ENCODE assay signal across 8 cellular contexts in the genomic region with DNA sequence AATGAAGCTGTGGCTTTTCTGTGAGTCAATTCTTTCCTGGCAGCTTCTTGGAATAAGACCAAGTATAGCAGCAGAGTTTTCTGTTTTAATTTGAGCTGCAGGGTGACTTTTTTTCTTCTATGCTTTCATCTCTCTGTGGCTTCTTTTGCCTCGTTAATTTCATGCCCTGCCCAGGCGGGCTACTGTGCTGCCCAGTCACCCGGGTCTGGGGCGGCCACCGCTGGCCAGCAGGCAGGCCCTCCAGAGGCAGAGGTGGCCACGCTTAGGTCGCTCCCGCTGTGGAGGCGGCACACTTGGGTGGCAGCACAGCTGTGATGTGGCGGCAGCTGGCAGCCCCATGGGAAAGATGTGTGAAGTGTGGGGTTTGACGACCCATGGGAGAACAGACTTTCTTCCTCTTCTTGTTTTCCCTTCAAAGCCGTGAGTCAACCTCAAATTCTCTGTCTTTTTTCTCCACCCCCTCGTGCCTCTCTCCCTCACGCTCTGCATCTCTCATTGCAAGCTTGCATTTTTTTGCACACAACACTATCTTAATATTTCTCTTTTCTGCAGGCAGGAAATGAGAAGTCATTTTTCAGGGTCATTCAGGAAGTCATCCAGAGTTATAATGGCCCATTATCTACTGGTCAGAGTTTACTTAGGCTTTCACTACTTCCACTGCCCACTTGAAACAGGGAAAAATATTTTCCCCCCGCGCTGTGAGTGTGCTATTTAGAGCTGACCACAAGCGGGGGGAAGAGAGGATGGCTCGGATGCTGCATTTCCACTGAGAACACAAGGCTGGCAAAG.
A peak's percentile ranks its signal among the peaks of the same experiment; 100 is the strongest.
DNase-seq lines count a peak whose midpoint lies in the region; ATAC-seq and TF ChIP-seq lines count a peak whose summit lies in the region.

No MANE protein-coding gene starts in this region.

- H3K27ac ChIP-seq in A673 (ENCODE audit: low read depth, low read length, poor library complexity, severe bottlenecking): peak overlapping the region; percentile 25
- H3K27ac ChIP-seq in esophagus (ENCODE audit: low read depth in 2 of 2, low read length in 1 of 2): peak overlapping the region; percentile 85 to 94

- H3K9me3 ChIP-seq in A673 (ENCODE audit: low read depth, low read length, poor library complexity, severe bottlenecking) (no peaks in the 10 kb centered on the region), esophagus (ENCODE audit: control insufficient read depth in 2 of 2, insufficient read depth in 1 of 2, low read depth in 1 of 2, low read length in 1 of 2) (no peaks in the 10 kb centered on the region)

- intact Hi-C loops in A673 (cut with micrococcal nuclease; ENCODE audit: unreplicated experiment): no loop called here

- no peak for TF ChIP-seq CTCF in A673 (conservative IDR thresholded peaks at IDR 0.05; ENCODE audit: low read depth, low read length)

- 15 to 16% methylated on average over 18 of the region's 18 CpGs for WGBS in esophagus, 2 donors

- BruUV-seq in A673 (replicated peaks; lab: Mats Ljungman, UMichigan): no TSS peak

- POLR2A ChIA-PET in A673 (lab: Charles Lee; ENCODE audit: low non-redundant PET): no interaction called here

- CTCF ChIA-PET in A673 (lab: Charles Lee): no interaction called here

- H3K4me1 ChIP-seq in A673 (ENCODE audit: insufficient read depth, low read length, poor library complexity, severe bottlenecking): peaks cover 18% of the 10 kb centered on the region
- peaks cover 2 to 8% of the 10 kb centered on the region in 2 donors for H3K4me1 ChIP-seq in esophagus (ENCODE audit: control insufficient read depth in 2 of 2, insufficient read depth in 2 of 2, low read length in 1 of 2)

- DNase-seq in A673 (ENCODE audit: low spot score) (peak; percentile 49), RPMI7951 (ENCODE audit: low read depth) (peak; percentile 98), putamen (ENCODE audit: low spot score) (peak; percentile 65), NCI-H82 treated with DMSO at 0.1 percent for 48 hours (lab: John Stamatoyannopoulos, UW; ENCODE audit: unreplicated experiment) (no peak)

- H3K36me3 ChIP-seq in A673 (ENCODE audit: insufficient read depth, low read length, poor library complexity, severe bottlenecking) (no peaks in the 10 kb centered on the region), esophagus (ENCODE audit: control insufficient read depth in 2 of 2, insufficient read depth in 2 of 2, low read length in 1 of 2) (no peaks in the 10 kb centered on the region)

- H3K27me3 ChIP-seq in A673 (replicated peaks; ENCODE audit: insufficient read depth, low read depth, low read length, poor library complexity): no peaks in the 10 kb centered on the region
- H3K27me3 ChIP-seq in esophagus (ENCODE audit: control insufficient read depth in 1 of 2, insufficient read depth in 2 of 2, low read length in 2 of 2): no peaks in the 10 kb centered on the region

- ATAC-seq in GM18502 (IDR thresholded peaks at IDR 0.05; ENCODE audit: poor library complexity, unreplicated experiment) (peak; percentile 73), HG02870 (IDR thresholded peaks at IDR 0.05; ENCODE audit: unreplicated experiment) (peak; percentile 66), HG03439 (IDR thresholded peaks at IDR 0.05; ENCODE audit: unreplicated experiment) (no peak)

- peak overlapping the region; percentile 27 for H3K4me3 ChIP-seq in A673 (ENCODE audit: low read depth, low read length, poor library complexity, severe bottlenecking)
- peak overlapping the region in 1 of 2 donors; percentile 32 for H3K4me3 ChIP-seq in esophagus (ENCODE audit: low read depth in 1 of 2, low read length in 2 of 2)
